ENCODE assay signal across 8 cellular contexts in the genomic region with DNA sequence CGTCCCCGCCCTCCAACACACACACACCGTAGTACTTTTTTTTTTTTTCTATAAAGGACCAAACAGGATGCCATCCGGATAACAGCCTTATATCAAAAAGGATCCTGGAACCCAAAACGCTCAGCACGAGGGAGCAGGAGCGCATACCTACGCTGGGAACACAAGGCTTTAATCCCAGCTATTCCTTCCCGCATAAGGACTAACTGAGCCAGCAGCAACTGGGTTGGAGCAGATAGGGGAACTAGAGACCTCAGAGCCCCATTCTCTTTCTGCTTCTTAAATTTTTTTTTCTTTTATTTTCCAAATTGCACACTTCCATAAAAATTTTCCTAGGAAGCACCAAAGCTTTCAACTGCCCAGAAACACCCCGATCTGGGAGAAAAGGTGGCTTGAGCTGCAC. TPM values are rescaled to one million over a fixed set of nuclear protein-coding genes. Genes with fewer than 3 reads are reported as not detected.
DNase-seq lines count a peak whose midpoint lies in the region; ATAC-seq and TF ChIP-seq lines count a peak whose summit lies in the region.

No MANE protein-coding gene starts in this region.

- H3K9me3 Mint-ChIP-seq in activated naive CD4-positive, alpha-beta T cell treated with anti-CD3 and anti-CD28 coated beads for 36 hours: peaks cover 19% of the 10 kb centered on the region

- CTCF ChIA-PET in activated naive CD4-positive, alpha-beta T cell treated with anti-CD3 and anti-CD28 coated beads for 36 hours (lab: Charles Lee): interaction anchor here (0.8 to 2.9 kb wide), 5 partner anchors 14 to 77 kb away, joined by 3 to 13 read pairs (median 4); no protein-coding TSS in a partner anchor

- peak overlapping the region; percentile 78 for H3K4me3 Mint-ChIP-seq in activated naive CD4-positive, alpha-beta T cell treated with anti-CD3 and anti-CD28 coated beads for 36 hours

- peaks cover 9% of the 10 kb centered on the region for H3K36me3 Mint-ChIP-seq in activated naive CD4-positive, alpha-beta T cell treated with anti-CD3 and anti-CD28 coated beads for 36 hours (ENCODE audit: low read depth)

- DNase-seq in activated naive CD4-positive, alpha-beta T cell treated with anti-CD3 and anti-CD28 coated beads for 36 hours: no peak
- no peak for DNase-seq in activated naive CD4-positive, alpha-beta T cell treated with Interleukin-2 at 50 U/mL for 16 hours
- DNase-seq in adipocyte (ENCODE audit: low read depth) (no peak), lower leg skin (ENCODE audit: low spot score in 2 of 2) (peak in 1 of 2 donors; percentile 45), thyroid gland (no peak), kidney glomerular epithelial cell (lab: John Stamatoyannopoulos, UW) (no peak), SK-N-DZ (ENCODE audit: low spot score) (no peak)

- H3K4me3 ChIP-seq in adipocyte (ENCODE audit: low read length): peak overlapping the region; percentile 88
- H3K4me3 ChIP-seq in lower leg skin (ENCODE audit: low read depth, poor library complexity, severe bottlenecking): peak overlapping the region; percentile 42
- H3K4me3 ChIP-seq in thyroid gland (replicated peaks in 1 of 3): peak overlapping the region; percentile 64 to 94 (median 82)

- peaks cover 8% of the 10 kb centered on the region for H3K4me1 Mint-ChIP-seq in activated naive CD4-positive, alpha-beta T cell treated with anti-CD3 and anti-CD28 coated beads for 36 hours (ENCODE audit: low read depth)

- intact Hi-C loops in activated naive CD4-positive, alpha-beta T cell treated with anti-CD3 and anti-CD28 coated beads for 36 hours (cut with micrococcal nuclease): no loop called here
- intact Hi-C loops in lower leg skin (cut with DNase I; ENCODE audit: low total_unique reads) (no loop called here), thyroid gland (cut with DNase I) (no loop called here)

- H3K27ac Mint-ChIP-seq in activated naive CD4-positive, alpha-beta T cell treated with anti-CD3 and anti-CD28 coated beads for 36 hours: no peak overlapping the region

- TF ChIP-seq CTCF in lower leg skin (IDR thresholded peaks at IDR 0.05): no peak
- no peak for TF ChIP-seq CTCF in thyroid gland (IDR thresholded peaks at IDR 0.05)

- H3K9ac ChIP-seq in adipocyte (ENCODE audit: low read length): peak overlapping the region; percentile 87

- H3K27me3 Mint-ChIP-seq in activated naive CD4-positive, alpha-beta T cell treated with anti-CD3 and anti-CD28 coated beads for 36 hours (ENCODE audit: low read depth): no peaks in the 10 kb centered on the region

- H3K27me3 ChIP-seq in adipocyte (replicated peaks; ENCODE audit: control insufficient read depth, insufficient read depth, low read length) (no peaks in the 10 kb centered on the region), thyroid gland (no peaks in the 10 kb centered on the region)

- 21 to 26% methylated on average over 10 of the region's 10 CpGs for WGBS in lower leg skin, 2 donors
- 32 to 38% methylated on average over 10 of the region's 10 CpGs for WGBS in thyroid gland, 2 donors

- TF ChIP-seq POLR2A in lower leg skin (IDR thresholded peaks at IDR 0.05): no peak
- TF ChIP-seq POLR2A in thyroid gland (IDR thresholded peaks at IDR 0.05): no peak

- H3K4me1 ChIP-seq in adipocyte (ENCODE audit: control insufficient read depth, insufficient read depth, low read length) (peaks cover 25% of the 10 kb centered on the region), thyroid gland (peaks cover 15 to 28% of the 10 kb centered on the region in 2 donors)

- H3K9me3 ChIP-seq in adipocyte (ENCODE audit: control insufficient read depth, low read length): peaks cover 6% of the 10 kb centered on the region
- H3K9me3 ChIP-seq in thyroid gland: no peaks in the 10 kb centered on the region

- H3K27ac ChIP-seq in thyroid gland: peak overlapping the region in 1 of 3 donors; percentile 62

- H3K36me3 ChIP-seq in adipocyte (ENCODE audit: control insufficient read depth, insufficient read depth, low read length, severe bottlenecking) (no peaks in the 10 kb centered on the region), thyroid gland (no peaks in the 10 kb centered on the region)

- no peak for ATAC-seq in HG03442 (IDR thresholded peaks at IDR 0.05; ENCODE audit: unreplicated experiment)

RNA-seq across cellular contexts. Expression of a gene that starts 1.3 kb away (rescaled TPM):
- 10 to 100 TPM; 10.9 to 11.0 TPM for total RNA-seq in activated naive CD4-positive, alpha-beta T cell treated with anti-CD3 and anti-CD28 coated beads for 36 hours
- total RNA-seq in lower leg skin: 1 to 10 TPM; 2.6 to 5.1 (median 3.3) TPM
- total RNA-seq in thyroid gland: 10 to 100 TPM; 11.7 to 26.3 (median 18.5) TPM
- polyA plus RNA-seq in SK-N-DZ (2014; cell fraction: cytosol; rRNA removed): 0.03 TPM in 1 of 2 replicates, not detected in the other
- 0.06 and 0.09 TPM in 2 replicates for polyA plus RNA-seq in SK-N-DZ (2014; cell fraction: nucleus; rRNA removed)

RNA-seq across cellular contexts. Expression of a gene that starts 49.3 kb away (rescaled TPM):
- total RNA-seq in activated naive CD4-positive, alpha-beta T cell treated with anti-CD3 and anti-CD28 coated beads for 36 hours: 10 to 100 TPM; 10.8 to 13.1 TPM
- total RNA-seq in lower leg skin (10 to 100 TPM in 1 of 4 donors, 1 to 10 TPM in 3; 5.4 to 13.4 (median 8.4) TPM), thyroid gland (10 to 100 TPM; 25.3 to 48.0 (median 35.0) TPM)
- 15.4 and 16.0 TPM in 2 replicates for polyA plus RNA-seq in SK-N-DZ (2014; cell fraction: cytosol; rRNA removed)
- polyA plus RNA-seq in SK-N-DZ (2014; cell fraction: nucleus; rRNA removed): 25.8 and 32.6 TPM in 2 replicates

RNA-seq across cellular contexts. Expression of a gene that starts 49.7 kb away (rescaled TPM):
- 10 to 100 TPM; 86.6 to 95.3 TPM for total RNA-seq in activated naive CD4-positive, alpha-beta T cell treated with anti-CD3 and anti-CD28 coated beads for 36 hours
- 10 to 100 TPM; 16.6 to 26.5 (median 20.8) TPM for total RNA-seq in lower leg skin
- total RNA-seq in thyroid gland: 10 to 100 TPM; 32.1 to 65.7 (median 54.3) TPM
- polyA plus RNA-seq in SK-N-DZ (2014; cell fraction: cytosol; rRNA removed): 98.5 and 98.8 TPM in 2 replicates
- polyA plus RNA-seq in SK-N-DZ (2014; cell fraction: nucleus; rRNA removed): 68.1 and 75.2 TPM in 2 replicates
